11 cellular contexts compared by ENCODE assay signal in genomic region chr22:24060375-24060788, GRCh38. TPM values are rescaled to one million over a fixed set of nuclear protein-coding genes. Genes with fewer than 3 reads are reported as not detected.
DNase-seq lines count a peak whose midpoint lies in the region; ATAC-seq and TF ChIP-seq lines count a peak whose summit lies in the region.
"Had no signal": no experiment of that assay in that cellular context is flagged by ENCODE, and none has a peak within 500 bp of the region (broad histone marks: within the 10 kb centered on the region; RNA-seq: fewer than 3 reads in every experiment).

No MANE protein-coding gene starts in this region.

- H3K4me1 ChIP-seq in gastrocnemius medialis: no peaks in the 10 kb centered on the region

- intact Hi-C loops in gastrocnemius medialis (cut with DNase I; ENCODE audit: low total_unique reads): no loop called here

- DNase-seq in GM04503 (ENCODE audit: low read depth) (peak; percentile 93), SK-MEL-5 (ENCODE audit: low read depth, low spot score) (peak; percentile 11), fibroblast of the aortic adventitia (ENCODE audit: low read depth) (peak; percentile 91), gastrocnemius medialis (no peak)
- no peak for DNase-seq in stimulated activated CD4-positive, alpha-beta T cell treated with anti-CD3 and anti-CD28 coated beads, Interleukin-12 subunit alpha, Interleukin-12 subunit beta, amount 100 ng/mL, for 4 hours
- DNase-seq in stimulated activated CD4-positive, alpha-beta T cell treated with anti-CD3 and anti-CD28 coated beads, Interleukin-4, amount 100 ng/mL, for 24 hours: no peak
- DNase-seq: NCI-H2081 had no signal

- no peak for TF ChIP-seq CTCF in fibroblast of the aortic adventitia (IDR thresholded peaks at IDR 0.05; ENCODE audit: insufficient read depth, low read length)
- TF ChIP-seq CTCF in gastrocnemius medialis (IDR thresholded peaks at IDR 0.05 in 4 of 5, conservative IDR thresholded peaks at IDR 0.05 in 1 of 5): no peak

- H3K36me3 ChIP-seq in gastrocnemius medialis: peaks cover 0 to 80% of the 10 kb centered on the region in 2 donors

- H3K27ac ChIP-seq in gastrocnemius medialis: peak overlapping the region in 3 of 4 donors; percentile 31 to 49 (median 33)

- H3K4me3 ChIP-seq in fibroblast of the aortic adventitia (ENCODE audit: low read depth, low read length): no peak overlapping the region
- no peak overlapping the region for H3K4me3 ChIP-seq in gastrocnemius medialis
- H3K4me3 ChIP-seq: tibial nerve had no signal

- ATAC-seq in gastrocnemius medialis (peak; percentile 50 to 51), GM21619 (IDR thresholded peaks at IDR 0.05; ENCODE audit: unreplicated experiment) (no peak), HG03378 (IDR thresholded peaks at IDR 0.05; ENCODE audit: unreplicated experiment) (no peak)

- no peak for TF ChIP-seq POLR2A in gastrocnemius medialis (IDR thresholded peaks at IDR 0.05)

- H3K9me3 ChIP-seq in gastrocnemius medialis: no peaks in the 10 kb centered on the region
- H3K9me3 ChIP-seq: tibial nerve had no signal

- in situ Hi-C loops in SK-MEL-5 (cut with HindIII; ENCODE audit: low pct_unique_long_range_greater_than_20kb, low sequenced_read_pairs) (no loop called here), gastrocnemius medialis (cut with MboI; ENCODE audit: low sequenced_read_pairs in 4 of 4) (no loop called here)

- no peaks in the 10 kb centered on the region for H3K27me3 ChIP-seq in gastrocnemius medialis
- H3K27me3 ChIP-seq: tibial nerve had no signal

RNA-seq across cellular contexts. Expression of gene CABIN1, which starts 49.3 kb away (rescaled TPM):
- total RNA-seq in SK-MEL-5 (2014; rRNA removed; shearing (Covaris generic)): 28.4 and 29.1 TPM in 2 replicates
- polyA plus RNA-seq in SK-MEL-5 (2015; cell fraction: cytosol; rRNA removed): 39.8 and 41.7 TPM in 2 replicates
- polyA plus RNA-seq in SK-MEL-5 (2015; cell fraction: nucleus; rRNA removed): 122 and 137 TPM in 2 replicates
- total RNA-seq in fibroblast of the aortic adventitia (ENCODE audit: low replicate concordance) (49.2 and 70.5 TPM in 2 replicates), gastrocnemius medialis (10 to 100 TPM; 18.8 to 31.5 (median 22.4) TPM)

RNA-seq across cellular contexts. Expression of gene GSTT4, which starts 55.1 kb away (rescaled TPM):
- total RNA-seq in SK-MEL-5 (2014; rRNA removed; shearing (Covaris generic)): not detected in 2 replicates
- not detected in 2 replicates for polyA plus RNA-seq in SK-MEL-5 (2015; cell fraction: cytosol; rRNA removed)
- not detected in 2 replicates for polyA plus RNA-seq in SK-MEL-5 (2015; cell fraction: nucleus; rRNA removed)
- total RNA-seq in fibroblast of the aortic adventitia (ENCODE audit: low replicate concordance) (not detected in 2 replicates), gastrocnemius medialis (not detected)
- total RNA-seq: mononuclear cell, tibial nerve had no signal

Comparison
In these comparisons a context has a peak if more than half of its experiments do, and no peak if none do; other contexts are left out.
1. DNase-seq: peak in GM04503 (single experiment), SK-MEL-5 (single experiment) and fibroblast of the aortic adventitia (single experiment); none in gastrocnemius medialis (0 of 2), stimulated activated CD4-positive, alpha-beta T cell treated with anti-CD3 and anti-CD28 coated beads, Interleukin-12 subunit alpha, Interleukin-12 subunit beta, amount 100 ng/mL, for 4 hours (single experiment) and stimulated activated CD4-positive, alpha-beta T cell treated with anti-CD3 and anti-CD28 coated beads, Interleukin-4, amount 100 ng/mL, for 24 hours (single experiment).
2. ATAC-seq: peak in gastrocnemius medialis (2 of 2); none in GM21619 (single experiment) and HG03378 (single experiment).